In genomic region chr12:19200261-19200660, GRCh38 we compare ENCODE assay signal across 28 cellular contexts.
A peak's percentile ranks its signal among the peaks of the same experiment; 100 is the strongest.
DNase-seq lines count a peak whose midpoint lies in the region; ATAC-seq, FAIRE-seq and TF ChIP-seq lines count a peak whose summit lies in the region.
"Had no signal": no experiment of that assay in that cellular context is flagged by ENCODE, and none has a peak within 500 bp of the region (broad histone marks: within the 10 kb centered on the region; RNA-seq: fewer than 3 reads in every experiment).

No MANE protein-coding gene starts in this region.

- ATAC-seq in foreskin keratinocyte, result peak; percentile 91
- ATAC-seq in GM19467 (IDR thresholded peaks at IDR 0.05; ENCODE audit: unreplicated experiment), result no peak
- ATAC-seq: esophagus mucosa; gastrocnemius medialis; left ventricle myocardium superior; naive thymus-derived CD8-positive, alpha-beta T cell; stimulated activated naive CD8-positive, alpha-beta T cell treated with anti-CD3 and anti-CD28 coated beads, Interleukin-15, Interleukin-2, amounts not matched to agents 100 U/mL and 50 U/mL, for 24 hours had no signal

- peaks cover 81% of the 10 kb centered on the region for H3K79me2 ChIP-seq in hepatocyte

- peaks cover 5% of the 10 kb centered on the region for H3K4me1 Mint-ChIP-seq in HFFc6 (ENCODE audit: low read depth)
- H3K4me1 Mint-ChIP-seq: CD4-positive, alpha-beta memory T cell; naive thymus-derived CD8-positive, alpha-beta T cell had no signal

- H3K27me3 ChIP-seq in foreskin keratinocyte, result no peaks in the 10 kb centered on the region
- H3K27me3 ChIP-seq in hepatocyte, result no peaks in the 10 kb centered on the region
- H3K27me3 ChIP-seq: gastrocnemius medialis, testis had no signal

- TF ChIP-seq CTCF in AG10803 (conservative IDR thresholded peaks at IDR 0.05; ENCODE audit: low read length), result no peak
- no peak for TF ChIP-seq CTCF in HFFc6 (IDR thresholded peaks at IDR 0.05)
- TF ChIP-seq CTCF in foreskin keratinocyte (conservative IDR thresholded peaks at IDR 0.05), result no peak
- TF ChIP-seq CTCF in hepatocyte (IDR thresholded peaks at IDR 0.05; ENCODE audit: poor library complexity), result no peak
- no peak for TF ChIP-seq CTCF in kidney (IDR thresholded peaks at IDR 0.05; ENCODE audit: borderline replicate concordance, extremely low read depth, insufficient read depth)

- peak overlapping the region; percentile 58 for H3K4me3 Mint-ChIP-seq in HFFc6
- H3K4me3 Mint-ChIP-seq: brain; CD4-positive, alpha-beta memory T cell; mesothelial cell of epicardium; naive thymus-derived CD8-positive, alpha-beta T cell had no signal

- no peaks in the 10 kb centered on the region for H3K9me3 ChIP-seq in hepatocyte (ENCODE audit: low read depth)
- H3K9me3 ChIP-seq in kidney (ENCODE audit: control insufficient read depth in 1 of 2, low read length in 2 of 2), result no peaks in the 10 kb centered on the region
- H3K9me3 ChIP-seq: gastrocnemius medialis, testis had no signal

- H3K4me3 ChIP-seq in AG10803 (ENCODE audit: low read length) (no peak overlapping the region), hepatocyte (no peak overlapping the region), kidney (ENCODE audit: low read length in 2 of 2) (no peak overlapping the region)
- H3K4me3 ChIP-seq: gastrocnemius medialis, testis had no signal

- no peaks in the 10 kb centered on the region for H3K27me3 Mint-ChIP-seq in HFFc6 (ENCODE audit: insufficient read depth)
- H3K27me3 Mint-ChIP-seq: brain; CD4-positive, alpha-beta memory T cell; naive thymus-derived CD8-positive, alpha-beta T cell had no signal

- H3K4me2 ChIP-seq in hepatocyte, result no peak overlapping the region

- FAIRE-seq in kidney (lab: Jason Lieb, UNC), result no peak
- FAIRE-seq: urothelium cell line had no signal

- DNase-seq in AG10803 (ENCODE audit: low read depth) (peak; percentile 36), HFFc6 (peak; percentile 64), amniotic epithelial cell (ENCODE audit: low read depth) (peak; percentile 56), foreskin keratinocyte (peak; percentile 61 to 80), hepatocyte (ENCODE audit: low spot score) (no peak), NCI-H345 treated with DMSO at 0.1 percent for 48 hours (lab: John Stamatoyannopoulos, UW; ENCODE audit: unreplicated experiment) (no peak), kidney (no peak)
- DNase-seq: activated naive CD4-positive, alpha-beta T cell treated with Interleukin-2 at 50 U/mL for 16 hours; CD4-positive, alpha-beta memory T cell; effector CD8-positive, alpha-beta T cell; gastrocnemius medialis; hippocampal formation; KBM-7; left ventricle myocardium superior; naive thymus-derived CD8-positive, alpha-beta T cell; NCI-H1436 treated with DMSO at 0.1 percent for 48 hours; NCI-H2107; NCI-H446 treated with DMSO at 0.1 percent for 48 hours; occipital lobe; Right ventricle myocardium superior; stimulated activated naive CD8-positive, alpha-beta T cell treated with anti-CD3 and anti-CD28 coated beads, Interleukin-15, Interleukin-2, amounts not matched to agents 100 U/mL and 50 U/mL, for 24 hours; T-helper 9 cell; testis had no signal

- no peaks in the 10 kb centered on the region for H3K36me3 ChIP-seq in hepatocyte (replicated peaks; ENCODE audit: insufficient read depth, low read depth)
- H3K36me3 ChIP-seq in kidney (ENCODE audit: control insufficient read depth in 1 of 2, insufficient read depth in 2 of 2, low read length in 2 of 2), result no peaks in the 10 kb centered on the region
- H3K36me3 ChIP-seq: gastrocnemius medialis had no signal

- no peak overlapping the region for H3K9ac ChIP-seq in kidney (ENCODE audit: low read length in 2 of 2)

- WGBS in hepatocyte (ENCODE audit: low lambda C conversion rate, missing lambda C conversion rate), result 89% methylated on average over 1 of the region's 1 CpG

- no peaks in the 10 kb centered on the region for H3K9me3 Mint-ChIP-seq in HFFc6
- H3K9me3 Mint-ChIP-seq: brain; CD4-positive, alpha-beta memory T cell; mesothelial cell of epicardium; naive thymus-derived CD8-positive, alpha-beta T cell had no signal

- H3K27ac ChIP-seq in foreskin keratinocyte (peak overlapping the region; percentile 83), hepatocyte (no peak overlapping the region), kidney (ENCODE audit: low read depth in 2 of 2, low read length in 2 of 2) (no peak overlapping the region)
- H3K27ac ChIP-seq: gastrocnemius medialis, testis had no signal

- H3K4me1 ChIP-seq in foreskin keratinocyte (peaks cover 12% of the 10 kb centered on the region), hepatocyte (ENCODE audit: insufficient read depth) (no peaks in the 10 kb centered on the region), kidney (ENCODE audit: control insufficient read depth in 1 of 2, insufficient read depth in 1 of 2, low read depth in 1 of 2, low read length in 2 of 2) (peaks cover 0 to 3% of the 10 kb centered on the region in 2 donors)
- H3K4me1 ChIP-seq: gastrocnemius medialis, testis had no signal

- no peaks in the 10 kb centered on the region for H3K9me2 ChIP-seq in hepatocyte (replicated peaks; ENCODE audit: insufficient read depth)

- H4K20me1 ChIP-seq in hepatocyte (ENCODE audit: insufficient read depth, poor library complexity, severe bottlenecking), result peaks cover 3% of the 10 kb centered on the region

- intact Hi-C loops in kidney (cut with DNase I), result no loop called here

- H3K36me3 Mint-ChIP-seq in HFFc6 (ENCODE audit: low read depth), result no peaks in the 10 kb centered on the region
- H3K36me3 Mint-ChIP-seq: brain; CD4-positive, alpha-beta memory T cell; mesothelial cell of epicardium; naive thymus-derived CD8-positive, alpha-beta T cell had no signal

- H2AFZ ChIP-seq in hepatocyte, result no peak overlapping the region

- H3K27ac Mint-ChIP-seq in HFFc6, result peak overlapping the region; percentile 80
- H3K27ac Mint-ChIP-seq: brain; CD4-positive, alpha-beta memory T cell; mesothelial cell of epicardium; naive thymus-derived CD8-positive, alpha-beta T cell had no signal

Comparison
In these comparisons a context has a peak if more than half of its experiments do, and no peak if none do; other contexts are left out.
1. DNase-seq: peak in AG10803 (single experiment), HFFc6 (single experiment), amniotic epithelial cell (single experiment) and foreskin keratinocyte (2 of 2); none in hepatocyte (single experiment), NCI-H345 treated with DMSO at 0.1 percent for 48 hours (single experiment) and kidney (single experiment).